ENCODE assay signal across 2 cellular contexts in genomic region chr9:133980864-133981588, GRCh38.
TF ChIP-seq lines count a peak whose summit lies in the region.

No MANE protein-coding gene starts in this region.

TF ChIP-seq in GM23338, 12 proteins besides CTCF, POLR2A, EP300 and RAD21:
- TF ChIP-seq REST (IDR thresholded peaks at IDR 0.05; ENCODE audit: unreplicated experiment) (no peak), ZNF462 (CRISPR knock-in tag; IDR thresholded peaks at IDR 0.05) (no peak), ZNF114 (CRISPR knock-in tag; IDR thresholded peaks at IDR 0.05) (no peak), NANOG (IDR thresholded peaks at IDR 0.05; ENCODE audit: borderline replicate concordance) (no peak), POLR2AphosphoS5 (IDR thresholded peaks at IDR 0.05; ENCODE audit: low read depth) (no peak), JUNB (IDR thresholded peaks at IDR 0.05; ENCODE audit: unreplicated experiment) (no peak), EZH2phosphoT487 (IDR thresholded peaks at IDR 0.05; ENCODE audit: unreplicated experiment) (no peak), ZNF331 (CRISPR knock-in tag; IDR thresholded peaks at IDR 0.05; ENCODE audit: low read depth) (no peak), EZH2 (IDR thresholded peaks at IDR 0.05; ENCODE audit: low read depth, unreplicated experiment) (no peak), CREB1 (CRISPR knock-in tag; IDR thresholded peaks at IDR 0.05; ENCODE audit: low read depth) (no peak)

TF ChIP-seq in GM12878, 131 proteins besides CTCF, POLR2A, EP300 and RAD21:
- TF ChIP-seq SMC3 (IDR thresholded peaks at IDR 0.05; ENCODE audit: borderline replicate concordance, low read length) = no peak
- no peak for TF ChIP-seq EZH2 (IDR thresholded peaks at IDR 0.05; ENCODE audit: borderline replicate concordance, control insufficient read depth, low read depth, low read length)
- TF ChIP-seq IKZF2 (IDR thresholded peaks at IDR 0.05) = no peak
- TF ChIP-seq RELA (IDR thresholded peaks at IDR 0.05; ENCODE audit: borderline replicate concordance, partially characterized antibody) = no peak
- no peak for TF ChIP-seq ZBED1 (IDR thresholded peaks at IDR 0.05; ENCODE audit: borderline replicate concordance)
- no peak for TF ChIP-seq CHD2 (IDR thresholded peaks at IDR 0.05; ENCODE audit: borderline replicate concordance, low read depth, low read length)
